ENCODE assay signal across 8 cellular contexts in the genomic region with DNA sequence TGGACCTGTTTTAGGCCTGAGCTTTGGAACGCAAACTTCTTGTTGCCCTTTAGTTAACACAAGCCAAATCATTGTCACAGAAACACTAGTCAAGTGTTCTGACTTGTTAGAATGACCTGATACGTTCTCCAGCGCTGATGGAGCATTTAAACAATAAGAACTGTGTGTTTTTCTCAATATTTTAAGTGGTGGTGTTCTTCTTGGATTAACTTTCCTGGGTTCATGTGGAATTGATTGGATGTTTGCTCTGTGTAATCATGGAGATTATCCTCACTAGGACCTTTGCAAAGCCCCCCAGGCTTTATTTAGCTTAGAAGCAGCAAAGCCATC. TPM values are rescaled to one million over a fixed set of nuclear protein-coding genes. Genes with fewer than 3 reads are reported as not detected.
A peak's percentile ranks its signal among the peaks of the same experiment; 100 is the strongest.
DNase-seq lines count a peak whose midpoint lies in the region; ATAC-seq and TF ChIP-seq lines count a peak whose summit lies in the region.

No MANE protein-coding gene starts in this region.

- peak overlapping the region; percentile 91 for H3K4me3 ChIP-seq in coronary artery

- H3K9me3 Mint-ChIP-seq in natural killer cell = no peaks in the 10 kb centered on the region

- intact Hi-C loops in natural killer cell (cut with micrococcal nuclease) = loop anchor here (10.0 kb wide), 1 partner anchor 252 kb away; a partner anchor contains a TSS

- H3K36me3 Mint-ChIP-seq in natural killer cell = no peaks in the 10 kb centered on the region

- no peak for ATAC-seq in natural killer cell
- no peak for ATAC-seq in GM18858 (IDR thresholded peaks at IDR 0.05; ENCODE audit: unreplicated experiment)
- ATAC-seq in GM18873 (IDR thresholded peaks at IDR 0.05; ENCODE audit: low FRiP score, unreplicated experiment) = no peak

- no peak for TF ChIP-seq CTCF in coronary artery (IDR thresholded peaks at IDR 0.05)
- TF ChIP-seq CTCF in natural killer cell (IDR thresholded peaks at IDR 0.05) = no peak

- no peak for TF ChIP-seq POLR2A in erythroblast (IDR thresholded peaks at IDR 0.05; ENCODE audit: low read length)

- peak; percentile 69 for DNase-seq in Ammon's horn (ENCODE audit: low spot score)
- DNase-seq in M059J (ENCODE audit: low read depth) = peak; percentile 48
- DNase-seq in coronary artery (ENCODE audit: low spot score) = no peak
- no peak for DNase-seq in natural killer cell
- DNase-seq in GDM1 (lab: John Stamatoyannopoulos, UW) = no peak
- DNase-seq in erythroblast (lab: John Stamatoyannopoulos, UW) = no peak

- peak overlapping the region; percentile 96 for H3K4me3 Mint-ChIP-seq in natural killer cell

- peaks cover 28 to 44% of the 10 kb centered on the region in 2 donors for H3K4me1 Mint-ChIP-seq in natural killer cell

- H3K27me3 Mint-ChIP-seq in natural killer cell (ENCODE audit: low read depth in 2 of 2) = peaks cover 19 to 21% of the 10 kb centered on the region in 2 donors

- H3K27ac Mint-ChIP-seq in natural killer cell = peak overlapping the region in 1 of 2 donors; percentile 84

- peak overlapping the region; percentile 79 to 87 for H3K27ac ChIP-seq in coronary artery

RNA-seq across cellular contexts. Expression of a gene that starts 1.6 kb away (rescaled TPM):
- 13.0 and 18.4 TPM in 2 replicates for total RNA-seq in M059J (2014; rRNA removed; shearing (Covaris generic))
- 1 to 10 TPM; 2.0 to 5.6 (median 3.7) TPM for total RNA-seq in natural killer cell

Comparison
In these comparisons a context has a peak if more than half of its experiments do, and no peak if none do; other contexts are left out.
1. DNase-seq: peak in Ammon's horn (single experiment) and M059J (single experiment); none in coronary artery (single experiment), natural killer cell (single experiment), GDM1 (single experiment) and erythroblast (0 of 2).